In the genomic region with DNA sequence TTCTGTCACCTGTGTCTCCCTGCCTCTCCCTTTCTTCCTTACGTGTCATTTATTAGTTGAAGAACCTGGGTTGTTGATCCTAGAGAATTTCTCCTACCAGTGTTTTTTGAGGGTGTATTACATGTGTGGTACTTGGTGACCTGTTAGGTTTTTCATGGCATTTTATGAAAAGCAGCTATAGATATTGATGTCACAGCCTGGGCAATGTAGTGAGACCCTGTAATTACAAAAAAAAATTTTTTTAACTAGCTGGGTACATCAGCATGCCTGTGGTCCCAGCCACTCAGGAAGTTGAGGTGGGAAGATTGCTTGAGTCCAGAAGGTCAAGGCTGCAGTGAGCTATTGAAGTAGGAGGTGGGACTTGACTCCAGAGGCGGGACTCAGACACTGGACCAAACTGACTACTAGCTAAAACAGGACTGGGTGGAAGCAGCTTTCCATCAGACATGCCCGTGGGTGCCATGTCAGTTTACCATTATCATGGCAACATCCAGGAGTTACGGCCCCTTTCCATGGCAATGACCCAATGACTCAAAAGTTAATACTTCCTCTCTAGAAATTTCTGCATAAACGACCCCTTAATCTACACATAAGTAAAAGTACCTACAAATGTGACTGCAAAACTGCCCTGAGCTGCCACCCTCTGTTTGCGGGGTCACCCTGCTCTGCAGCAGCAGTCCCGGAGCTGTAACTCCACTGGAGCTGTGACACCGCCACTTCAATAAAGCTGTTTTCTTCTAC, we compare ENCODE assay signal across 9 cellular contexts.
"Had no signal": no experiment of that assay in that cellular context is flagged by ENCODE, and none has a peak within 500 bp of the region (broad histone marks: within the 10 kb centered on the region; RNA-seq: fewer than 3 reads in every experiment).

No MANE protein-coding gene starts in this region.

- H2AFZ ChIP-seq: GM23338 had no signal

- FAIRE-seq: H1, H54, K562 had no signal

- H3K4me2 ChIP-seq: GM23338 had no signal

- H3K36me3 ChIP-seq: HAP-1 had no signal

- H3K4me1 ChIP-seq: HAP-1 had no signal

- DNase-seq: HFFc6, IMR-90 had no signal

- H3K9me3 ChIP-seq: HAP-1 had no signal

- H3K27ac ChIP-seq: HL-60 had no signal

- H3K4me3 ChIP-seq: GM23338, HAP-1, K562 had no signal

- ATAC-seq: GM23338, HCT116, K562 had no signal
